Comparison of ENCODE assay signal across 17 cellular contexts in the genomic region with DNA sequence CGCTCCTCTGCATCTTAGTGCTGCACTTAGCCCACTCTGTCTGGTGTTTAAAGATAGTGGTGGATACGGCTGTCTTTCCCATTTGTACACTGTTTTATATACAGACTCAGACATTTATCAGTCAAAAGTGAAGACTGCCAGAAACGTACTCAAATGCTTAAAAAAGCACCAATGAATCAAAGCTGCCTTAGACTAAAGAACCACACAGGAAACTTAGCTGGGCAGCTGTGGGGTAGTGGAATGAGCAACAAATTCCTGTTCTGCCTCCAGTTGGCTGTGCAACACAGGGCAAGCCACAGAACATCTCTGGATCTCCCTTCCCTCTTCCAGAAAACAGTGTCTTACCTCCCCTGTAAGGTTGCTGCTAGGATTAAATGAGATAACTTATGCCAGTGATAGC.
DNase-seq lines count a peak whose midpoint lies in the region; ATAC-seq, FAIRE-seq and TF ChIP-seq lines count a peak whose summit lies in the region.
"Had no signal": no experiment of that assay in that cellular context is flagged by ENCODE, and none has a peak within 500 bp of the region (broad histone marks: within the 10 kb centered on the region; RNA-seq: fewer than 3 reads in every experiment).

No MANE protein-coding gene starts in this region.

- peak overlapping the region; percentile 73 for H3K4me2 ChIP-seq in smooth muscle cell

- H3K9ac ChIP-seq in smooth muscle cell (ENCODE audit: low read depth) = no peak overlapping the region

- peak overlapping the region; percentile 18; the same call in 1 of the 2 replicates for H3K4me3 Mint-ChIP-seq in HFFc6
- H3K4me3 Mint-ChIP-seq in activated naive CD8-positive, alpha-beta T cell treated with anti-CD3 and anti-CD28 coated beads, Interleukin-2, amount 10 ng/mL, durations not matched to agents 7 days and 5 days = no peak overlapping the region
- H3K4me3 Mint-ChIP-seq in CD14-positive monocyte = no peak overlapping the region
- H3K4me3 Mint-ChIP-seq: brain, H9 had no signal

- no peaks in the 10 kb centered on the region for H3K9me3 ChIP-seq in smooth muscle cell (replicated peaks; ENCODE audit: low read depth)
- no peaks in the 10 kb centered on the region for H3K9me3 ChIP-seq in pancreas
- H3K9me3 ChIP-seq: spleen had no signal

- H3K27ac Mint-ChIP-seq in HFFc6 (peak overlapping the region; percentile 27), CD14-positive monocyte (no peak overlapping the region)
- no peak overlapping the region for H3K27ac Mint-ChIP-seq in activated naive CD8-positive, alpha-beta T cell treated with anti-CD3 and anti-CD28 coated beads, Interleukin-2, amount 10 ng/mL, durations not matched to agents 7 days and 5 days
- H3K27ac Mint-ChIP-seq: H9 had no signal

- peaks cover 4% of the 10 kb centered on the region; the same call in 1 of the 2 replicates for H3K27me3 Mint-ChIP-seq in HFFc6 (ENCODE audit: insufficient read depth)
- no peaks in the 10 kb centered on the region for H3K27me3 Mint-ChIP-seq in activated naive CD8-positive, alpha-beta T cell treated with anti-CD3 and anti-CD28 coated beads, Interleukin-2, amount 10 ng/mL, durations not matched to agents 7 days and 5 days
- H3K27me3 Mint-ChIP-seq in CD14-positive monocyte (ENCODE audit: low read depth in 3 of 3) = no peaks in the 10 kb centered on the region
- H3K27me3 Mint-ChIP-seq: brain; naive thymus-derived CD8-positive, alpha-beta T cell had no signal

- no peaks in the 10 kb centered on the region for H3K27me3 ChIP-seq in smooth muscle cell (ENCODE audit: low read depth)
- no peaks in the 10 kb centered on the region for H3K27me3 ChIP-seq in pancreas
- H3K27me3 ChIP-seq: spleen had no signal

- WGBS in smooth muscle cell (ENCODE audit: low lambda C conversion rate) = 19% methylated on average over 3 of the region's 3 CpGs
- WGBS in pancreas, 2 donors = 82 to 90% methylated on average over 3 of the region's 3 CpGs

- intact Hi-C loops in CD14-positive monocyte (cut with micrococcal nuclease) = loop anchor here (10.0 kb wide), 2 partner anchors 74 to 126 kb away; partner anchors contain the start of gene ATXN7L1 (in 1 of the 2)
- intact Hi-C loops in pancreas (cut with DNase I) = no loop called here

- peaks cover 13% of the 10 kb centered on the region for H3K4me1 ChIP-seq in smooth muscle cell (ENCODE audit: low read depth)
- H3K4me1 ChIP-seq in pancreas = no peaks in the 10 kb centered on the region

- H3K4me3 ChIP-seq in smooth muscle cell (no peak overlapping the region), pancreas (no peak overlapping the region)
- H3K4me3 ChIP-seq: spleen had no signal

- no peak for TF ChIP-seq CTCF in HFFc6 (IDR thresholded peaks at IDR 0.05)
- no peak for TF ChIP-seq CTCF in smooth muscle cell (IDR thresholded peaks at IDR 0.05; ENCODE audit: borderline replicate concordance, insufficient read depth, poor library complexity, severe bottlenecking)
- TF ChIP-seq CTCF in CD14-positive monocyte (IDR thresholded peaks at IDR 0.05) = no peak
- TF ChIP-seq CTCF in pancreas (IDR thresholded peaks at IDR 0.05) = no peak

- H3K9me3 Mint-ChIP-seq in HFFc6 (no peaks in the 10 kb centered on the region), CD14-positive monocyte (no peaks in the 10 kb centered on the region)
- no peaks in the 10 kb centered on the region for H3K9me3 Mint-ChIP-seq in activated naive CD8-positive, alpha-beta T cell treated with anti-CD3 and anti-CD28 coated beads, Interleukin-2, amount 10 ng/mL, durations not matched to agents 7 days and 5 days
- H3K9me3 Mint-ChIP-seq: brain; H9; naive thymus-derived CD8-positive, alpha-beta T cell had no signal

- peak; percentile 9 for FAIRE-seq in GM12891 (lab: Jason Lieb, UNC)
- no peak for FAIRE-seq in pancreas (lab: Jason Lieb, UNC)
- FAIRE-seq: islet of Langerhans had no signal

- H2AFZ ChIP-seq in smooth muscle cell (ENCODE audit: low read depth) = no peak overlapping the region

- H3F3A ChIP-seq in smooth muscle cell (ENCODE audit: low read depth) = peaks cover 16% of the 10 kb centered on the region

- POLR2A ChIA-PET in activated naive CD8-positive, alpha-beta T cell treated with anti-CD3 and anti-CD28 coated beads, Interleukin-2, amount 10 ng/mL, durations not matched to agents 7 days and 5 days (lab: Charles Lee) = no interaction called here

- peaks cover 58% of the 10 kb centered on the region for H3K4me1 Mint-ChIP-seq in HFFc6 (ENCODE audit: low read depth)
- peaks cover 15% of the 10 kb centered on the region for H3K4me1 Mint-ChIP-seq in activated naive CD8-positive, alpha-beta T cell treated with anti-CD3 and anti-CD28 coated beads, Interleukin-2, amount 10 ng/mL, durations not matched to agents 7 days and 5 days
- H3K4me1 Mint-ChIP-seq in CD14-positive monocyte = peaks cover 16% of the 10 kb centered on the region

- H3K79me2 ChIP-seq in smooth muscle cell (ENCODE audit: low read depth) = no peaks in the 10 kb centered on the region

- no peak for TF ChIP-seq POLR2A in GM12891 (IDR thresholded peaks at IDR 0.05; ENCODE audit: low read depth, low read length)

- H3K36me3 Mint-ChIP-seq in HFFc6 (ENCODE audit: low read depth) = no peaks in the 10 kb centered on the region
- no peaks in the 10 kb centered on the region for H3K36me3 Mint-ChIP-seq in activated naive CD8-positive, alpha-beta T cell treated with anti-CD3 and anti-CD28 coated beads, Interleukin-2, amount 10 ng/mL, durations not matched to agents 7 days and 5 days
- peaks cover 7 to 8% of the 10 kb centered on the region in 2 donors for H3K36me3 Mint-ChIP-seq in CD14-positive monocyte
- H3K36me3 Mint-ChIP-seq: brain had no signal

- no peak for DNase-seq in GM12891 (ENCODE audit: insufficient read length, low spot score)
- no peak for DNase-seq in HFFc6
- no peak for DNase-seq in activated naive CD8-positive, alpha-beta T cell treated with anti-CD3 and anti-CD28 coated beads, Interleukin-2, amount 10 ng/mL, durations not matched to agents 7 days and 5 days
- no peak for DNase-seq in smooth muscle cell (lab: John Stamatoyannopoulos, UW; ENCODE audit: unreplicated experiment)
- no peak for DNase-seq in NOMO-1 treated with dmso at 0.1 percent for 144 hours (lab: John Stamatoyannopoulos, UW; ENCODE audit: unreplicated experiment)
- no peak for DNase-seq in CD14-positive monocyte (ENCODE audit: low spot score)
- DNase-seq in pancreas = no peak
- DNase-seq: activated CD4-positive, CD25-positive, alpha-beta regulatory T cell treated with anti-CD3 and anti-CD28 coated beads, Interleukin-2, amount 50 U/mL, for 72 hours; DMS79; H9; MM.1S; naive thymus-derived CD8-positive, alpha-beta T cell; NCI-H524; SHP77 treated with DMSO at 0.1 percent for 48 hours; spleen had no signal

- H3K36me3 ChIP-seq in smooth muscle cell (ENCODE audit: low read depth) (no peaks in the 10 kb centered on the region), pancreas (no peaks in the 10 kb centered on the region)
- H3K36me3 ChIP-seq: spleen had no signal

- peak overlapping the region; percentile 65 for H3K27ac ChIP-seq in smooth muscle cell (ENCODE audit: low read depth)
- no peak overlapping the region for H3K27ac ChIP-seq in pancreas
- H3K27ac ChIP-seq: spleen had no signal

- peaks cover 13% of the 10 kb centered on the region for H4K20me1 ChIP-seq in smooth muscle cell (ENCODE audit: low read depth)

- ATAC-seq in activated naive CD8-positive, alpha-beta T cell treated with anti-CD3 and anti-CD28 coated beads, Interleukin-2, amount 10 ng/mL, durations not matched to agents 7 days and 5 days (ENCODE audit: low read depth) = peak; percentile 47
- no peak for ATAC-seq in pancreas
- ATAC-seq: naive thymus-derived CD8-positive, alpha-beta T cell had no signal

TF ChIP-seq in GM12891, 5 proteins besides CTCF, POLR2A, EP300 and RAD21:
- TF ChIP-seq TAF1 (IDR thresholded peaks at IDR 0.05; ENCODE audit: low read depth, low read length) = no peak
- no peak for TF ChIP-seq SPI1 (IDR thresholded peaks at IDR 0.05; ENCODE audit: low read depth, low read length)
TF ChIP-seq in GM12891: peak in this region for 0.

Comparison
In these comparisons a context has a peak if more than half of its experiments do, and no peak if none do; other contexts are left out.
1. intact Hi-C loops: an anchor here in CD14-positive monocyte (10.0 kb wide); none called in pancreas.